Comparison of ENCODE assay signal across 1 cellular context in the genomic region with DNA sequence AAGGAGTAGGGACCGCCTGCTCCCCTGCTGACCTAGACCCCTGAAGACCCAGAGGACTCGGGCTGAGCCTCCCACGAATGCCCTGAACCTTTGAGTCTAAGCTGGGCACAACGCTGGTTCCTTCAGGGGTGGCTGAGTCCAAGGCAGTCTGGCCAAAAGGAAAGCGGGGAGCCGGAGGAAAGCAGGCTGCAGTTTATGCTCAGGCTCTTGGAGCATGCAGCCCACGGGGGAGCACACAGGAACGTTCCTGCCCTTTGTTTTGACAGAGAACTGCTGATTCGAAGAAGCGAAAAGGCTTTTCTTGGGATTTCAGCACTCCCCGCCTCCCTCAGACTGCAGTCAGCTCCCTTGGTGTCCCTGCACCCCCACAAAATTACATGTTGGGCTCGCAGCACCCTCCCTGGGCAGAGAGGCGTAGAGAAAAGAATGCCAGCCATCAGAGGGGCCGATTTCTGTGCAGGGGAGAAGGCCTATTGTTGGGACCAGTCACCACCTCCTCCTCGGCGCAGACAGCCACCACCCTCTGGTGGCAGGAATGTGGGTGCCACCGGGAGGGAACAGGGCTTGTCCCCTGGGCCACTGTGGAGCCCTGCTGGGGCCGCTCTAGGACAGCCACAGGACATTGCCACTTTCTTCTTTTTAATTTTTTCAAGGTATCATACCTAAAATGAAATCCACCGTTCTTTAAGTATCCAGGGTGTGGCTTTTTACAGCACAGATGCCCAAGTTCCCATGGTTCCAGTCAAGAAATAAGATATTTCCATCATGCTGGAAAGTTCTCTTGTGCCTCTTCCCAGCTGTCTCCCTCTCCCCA.
A peak's percentile ranks its signal among the peaks of the same experiment; 100 is the strongest.
TF ChIP-seq lines count a peak whose summit lies in the region.

No MANE protein-coding gene starts in this region.

TF ChIP-seq in HepG2, 621 proteins besides CTCF, POLR2A, EP300 and RAD21 (continued from another document):
- TF ChIP-seq, protein P1, sequence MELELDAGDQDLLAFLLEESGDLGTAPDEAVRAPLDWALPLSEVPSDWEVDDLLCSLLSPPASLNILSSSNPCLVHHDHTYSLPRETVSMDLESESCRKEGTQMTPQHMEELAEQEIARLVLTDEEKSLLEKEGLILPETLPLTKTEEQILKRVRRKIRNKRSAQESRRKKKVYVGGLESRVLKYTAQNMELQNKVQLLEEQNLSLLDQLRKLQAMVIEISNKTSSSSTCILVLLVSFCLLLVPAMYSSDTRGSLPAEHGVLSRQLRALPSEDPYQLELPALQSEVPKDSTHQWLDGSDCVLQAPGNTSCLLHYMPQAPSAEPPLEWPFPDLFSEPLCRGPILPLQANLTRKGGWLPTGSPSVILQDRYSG (CRISPR knock-in tag; IDR thresholded peaks at IDR 0.05), result no peak
- TF ChIP-seq, protein P2, sequence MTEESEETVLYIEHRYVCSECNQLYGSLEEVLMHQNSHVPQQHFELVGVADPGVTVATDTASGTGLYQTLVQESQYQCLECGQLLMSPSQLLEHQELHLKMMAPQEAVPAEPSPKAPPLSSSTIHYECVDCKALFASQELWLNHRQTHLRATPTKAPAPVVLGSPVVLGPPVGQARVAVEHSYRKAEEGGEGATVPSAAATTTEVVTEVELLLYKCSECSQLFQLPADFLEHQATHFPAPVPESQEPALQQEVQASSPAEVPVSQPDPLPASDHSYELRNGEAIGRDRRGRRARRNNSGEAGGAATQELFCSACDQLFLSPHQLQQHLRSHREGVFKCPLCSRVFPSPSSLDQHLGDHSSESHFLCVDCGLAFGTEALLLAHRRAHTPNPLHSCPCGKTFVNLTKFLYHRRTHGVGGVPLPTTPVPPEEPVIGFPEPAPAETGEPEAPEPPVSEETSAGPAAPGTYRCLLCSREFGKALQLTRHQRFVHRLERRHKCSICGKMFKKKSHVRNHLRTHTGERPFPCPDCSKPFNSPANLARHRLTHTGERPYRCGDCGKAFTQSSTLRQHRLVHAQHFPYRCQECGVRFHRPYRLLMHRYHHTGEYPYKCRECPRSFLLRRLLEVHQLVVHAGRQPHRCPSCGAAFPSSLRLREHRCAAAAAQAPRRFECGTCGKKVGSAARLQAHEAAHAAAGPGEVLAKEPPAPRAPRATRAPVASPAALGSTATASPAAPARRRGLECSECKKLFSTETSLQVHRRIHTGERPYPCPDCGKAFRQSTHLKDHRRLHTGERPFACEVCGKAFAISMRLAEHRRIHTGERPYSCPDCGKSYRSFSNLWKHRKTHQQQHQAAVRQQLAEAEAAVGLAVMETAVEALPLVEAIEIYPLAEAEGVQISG (CRISPR knock-in tag; IDR thresholded peaks at IDR 0.05), result peak; percentile 70
- TF ChIP-seq, protein P3, sequence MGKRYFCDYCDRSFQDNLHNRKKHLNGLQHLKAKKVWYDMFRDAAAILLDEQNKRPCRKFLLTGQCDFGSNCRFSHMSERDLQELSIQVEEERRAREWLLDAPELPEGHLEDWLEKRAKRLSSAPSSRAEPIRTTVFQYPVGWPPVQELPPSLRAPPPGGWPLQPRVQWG (CRISPR knock-in tag; IDR thresholded peaks at IDR 0.05; ENCODE audit: borderline replicate concordance, low read depth), result no peak
- TF ChIP-seq ZFP91 (CRISPR knock-in tag; IDR thresholded peaks at IDR 0.05; ENCODE audit: borderline replicate concordance), result peak; percentile 68; the same call in 1 of the 2 replicates
- TF ChIP-seq RXRA (CRISPR knock-in tag; IDR thresholded peaks at IDR 0.05), result peak; percentile 50; the same call in 1 of the 2 replicates
- TF ChIP-seq RARA (CRISPR knock-in tag; IDR thresholded peaks at IDR 0.05), result 0 out of 2 replicates have a peak, but pooled peaks have one; percentile 37
- TF ChIP-seq ZNF614 (CRISPR knock-in tag; IDR thresholded peaks at IDR 0.05; ENCODE audit: borderline replicate concordance), result peak; percentile 80
- TF ChIP-seq ZNF792 (CRISPR knock-in tag; IDR thresholded peaks at IDR 0.05), result peak; percentile 60; the same call in 1 of the 2 replicates
- no peak for TF ChIP-seq TGIF2 (CRISPR knock-in tag; IDR thresholded peaks at IDR 0.05)
- TF ChIP-seq HNRNPL (IDR thresholded peaks at IDR 0.05; ENCODE audit: low read depth, low read length), result peak; percentile 84
- TF ChIP-seq, protein P4, sequence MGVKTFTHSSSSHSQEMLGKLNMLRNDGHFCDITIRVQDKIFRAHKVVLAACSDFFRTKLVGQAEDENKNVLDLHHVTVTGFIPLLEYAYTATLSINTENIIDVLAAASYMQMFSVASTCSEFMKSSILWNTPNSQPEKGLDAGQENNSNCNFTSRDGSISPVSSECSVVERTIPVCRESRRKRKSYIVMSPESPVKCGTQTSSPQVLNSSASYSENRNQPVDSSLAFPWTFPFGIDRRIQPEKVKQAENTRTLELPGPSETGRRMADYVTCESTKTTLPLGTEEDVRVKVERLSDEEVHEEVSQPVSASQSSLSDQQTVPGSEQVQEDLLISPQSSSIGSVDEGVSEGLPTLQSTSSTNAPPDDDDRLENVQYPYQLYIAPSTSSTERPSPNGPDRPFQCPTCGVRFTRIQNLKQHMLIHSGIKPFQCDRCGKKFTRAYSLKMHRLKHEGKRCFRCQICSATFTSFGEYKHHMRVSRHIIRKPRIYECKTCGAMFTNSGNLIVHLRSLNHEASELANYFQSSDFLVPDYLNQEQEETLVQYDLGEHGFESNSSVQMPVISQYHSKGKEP (CRISPR knock-in tag; IDR thresholded peaks at IDR 0.05), result no peak
- TF ChIP-seq PLRG1 (conservative IDR thresholded peaks at IDR 0.05), result no peak
- TF ChIP-seq ZNF441 (CRISPR knock-in tag; IDR thresholded peaks at IDR 0.05; ENCODE audit: borderline replicate concordance), result no peak
- TF ChIP-seq ZNF335 (CRISPR knock-in tag; IDR thresholded peaks at IDR 0.05), result no peak
- TF ChIP-seq RAD51 (IDR thresholded peaks at IDR 0.05; ENCODE audit: borderline replicate concordance), result no peak
- TF ChIP-seq ZNF121 (CRISPR knock-in tag; IDR thresholded peaks at IDR 0.05), result 0 out of 2 replicates have a peak, but pooled peaks have one; percentile 32
- TF ChIP-seq RNF219 (CRISPR knock-in tag; IDR thresholded peaks at IDR 0.05), result no peak
- 0 out of 2 replicates have a peak, but pooled peaks have one; percentile 39 for TF ChIP-seq ZNF746 (CRISPR knock-in tag; IDR thresholded peaks at IDR 0.05)
- no peak for TF ChIP-seq ZFP62 (CRISPR knock-in tag; IDR thresholded peaks at IDR 0.05)
- TF ChIP-seq TSC22D2 (CRISPR knock-in tag; IDR thresholded peaks at IDR 0.05; ENCODE audit: borderline replicate concordance), result peak; percentile 45; the same call in 1 of the 2 replicates
